Comparison of ENCODE assay signal across 1 cellular context in genomic region chr11:112279901-112280267, GRCh38.
TF ChIP-seq lines count a peak whose summit lies in the region.

No MANE protein-coding gene starts in this region.

TF ChIP-seq in WTC11, 78 proteins besides CTCF, POLR2A, EP300 and RAD21 (continued from another document):
- TF ChIP-seq ARID4B (CRISPR knock-in tag; IDR thresholded peaks at IDR 0.05; ENCODE audit: borderline replicate concordance): no peak
- TF ChIP-seq MAX (CRISPR knock-in tag; IDR thresholded peaks at IDR 0.05): no peak
- TF ChIP-seq OVOL2 (CRISPR knock-in tag; IDR thresholded peaks at IDR 0.05; ENCODE audit: borderline replicate concordance): no peak
- TF ChIP-seq ZNF671 (CRISPR knock-in tag; IDR thresholded peaks at IDR 0.05): no peak
- no peak for TF ChIP-seq NFATC4 (CRISPR knock-in tag; IDR thresholded peaks at IDR 0.05)
